In the genomic region with DNA sequence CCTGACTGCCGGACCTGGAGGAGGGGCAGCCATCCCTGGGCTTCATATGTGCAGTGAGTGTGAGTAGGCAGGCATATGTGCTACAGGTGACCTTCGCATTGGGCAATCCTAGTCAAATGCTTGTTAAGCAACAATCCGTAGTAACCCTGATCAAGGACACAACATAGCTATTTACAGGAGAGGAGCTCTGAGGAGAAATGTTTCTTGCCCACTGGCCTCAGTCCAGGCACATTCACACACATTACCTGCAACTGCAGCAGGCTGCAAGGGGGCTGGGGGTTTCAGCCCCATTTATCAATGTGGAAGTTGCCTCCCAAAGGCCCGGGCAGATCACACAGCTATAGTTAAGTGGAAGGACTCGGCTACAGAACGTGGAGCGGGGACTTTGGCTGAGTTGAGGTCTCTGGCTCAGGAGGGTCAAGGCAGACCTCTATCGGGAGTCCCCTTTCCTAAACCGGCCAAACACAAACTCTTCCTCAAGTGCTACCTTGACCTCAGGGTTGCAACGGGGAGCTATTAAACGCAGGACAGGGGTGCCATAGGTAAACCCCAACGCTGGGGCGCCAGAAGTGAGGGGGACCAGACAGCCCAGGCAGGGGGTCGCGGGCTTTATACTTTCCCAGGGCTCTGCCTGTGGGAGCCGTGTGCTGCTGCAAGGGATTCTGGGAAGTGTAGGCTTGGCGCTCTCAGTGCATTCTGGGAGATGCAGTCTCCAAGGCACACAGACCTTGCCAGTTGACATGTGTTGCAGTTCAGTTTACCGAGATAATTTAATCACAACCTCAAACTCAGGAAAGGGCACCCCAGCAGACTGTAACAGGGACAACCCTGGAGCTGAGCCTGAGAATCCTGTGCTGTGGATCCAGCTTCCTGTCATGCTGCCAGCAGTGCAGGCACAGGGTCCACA, we compare ENCODE assay signal across 1 cellular context.
TF ChIP-seq lines count a peak whose summit lies in the region.

No MANE protein-coding gene starts in this region.

TF ChIP-seq in HepG2, 621 proteins besides CTCF, POLR2A, EP300 and RAD21 (continued from another document and continues in another):
- peak; percentile 92 for TF ChIP-seq TBX2 (CRISPR knock-in tag; IDR thresholded peaks at IDR 0.05; ENCODE audit: borderline replicate concordance)
- peak; percentile 84; the same call in 1 of the 2 replicates for TF ChIP-seq NCOR1 (IDR thresholded peaks at IDR 0.05; ENCODE audit: borderline replicate concordance, low read length)
- TF ChIP-seq, protein P1, sequence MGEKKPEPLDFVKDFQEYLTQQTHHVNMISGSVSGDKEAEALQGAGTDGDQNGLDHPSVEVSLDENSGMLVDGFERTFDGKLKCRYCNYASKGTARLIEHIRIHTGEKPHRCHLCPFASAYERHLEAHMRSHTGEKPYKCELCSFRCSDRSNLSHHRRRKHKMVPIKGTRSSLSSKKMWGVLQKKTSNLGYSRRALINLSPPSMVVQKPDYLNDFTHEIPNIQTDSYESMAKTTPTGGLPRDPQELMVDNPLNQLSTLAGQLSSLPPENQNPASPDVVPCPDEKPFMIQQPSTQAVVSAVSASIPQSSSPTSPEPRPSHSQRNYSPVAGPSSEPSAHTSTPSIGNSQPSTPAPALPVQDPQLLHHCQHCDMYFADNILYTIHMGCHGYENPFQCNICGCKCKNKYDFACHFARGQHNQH (CRISPR knock-in tag; IDR thresholded peaks at IDR 0.05) = peak; percentile 97
- TF ChIP-seq ZFY (CRISPR knock-in tag; IDR thresholded peaks at IDR 0.05) = peak; percentile 82
- no peak; the same call in 1 of the 2 replicates for TF ChIP-seq ZNF333 (CRISPR knock-in tag; IDR thresholded peaks at IDR 0.05; ENCODE audit: borderline replicate concordance)
- peak; percentile 80 for TF ChIP-seq ZBTB7A (CRISPR knock-in tag; IDR thresholded peaks at IDR 0.05)
- TF ChIP-seq, protein P2, sequence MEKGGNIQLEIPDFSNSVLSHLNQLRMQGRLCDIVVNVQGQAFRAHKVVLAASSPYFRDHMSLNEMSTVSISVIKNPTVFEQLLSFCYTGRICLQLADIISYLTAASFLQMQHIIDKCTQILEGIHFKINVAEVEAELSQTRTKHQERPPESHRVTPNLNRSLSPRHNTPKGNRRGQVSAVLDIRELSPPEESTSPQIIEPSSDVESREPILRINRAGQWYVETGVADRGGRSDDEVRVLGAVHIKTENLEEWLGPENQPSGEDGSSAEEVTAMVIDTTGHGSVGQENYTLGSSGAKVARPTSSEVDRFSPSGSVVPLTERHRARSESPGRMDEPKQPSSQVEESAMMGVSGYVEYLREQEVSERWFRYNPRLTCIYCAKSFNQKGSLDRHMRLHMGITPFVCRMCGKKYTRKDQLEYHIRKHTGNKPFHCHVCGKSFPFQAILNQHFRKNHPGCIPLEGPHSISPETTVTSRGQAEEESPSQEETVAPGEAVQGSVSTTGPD (CRISPR knock-in tag; IDR thresholded peaks at IDR 0.05) = no peak
- peak; percentile 79 for TF ChIP-seq ARNT2 (CRISPR knock-in tag; IDR thresholded peaks at IDR 0.05; ENCODE audit: low read depth)
- TF ChIP-seq ISX (CRISPR knock-in tag; conservative IDR thresholded peaks at IDR 0.05) = 0 out of 2 replicates have a peak, but pooled peaks have one; percentile 79
- TF ChIP-seq ZNF670 (CRISPR knock-in tag; IDR thresholded peaks at IDR 0.05; ENCODE audit: borderline replicate concordance) = peak; percentile 69; the same call in 1 of the 2 replicates
- peak; percentile 86; the same call in 1 of the 2 replicates for TF ChIP-seq ZBTB20 (CRISPR knock-in tag; IDR thresholded peaks at IDR 0.05; ENCODE audit: borderline replicate concordance, low read depth)
- peak; percentile 96 for TF ChIP-seq ZNF430 (CRISPR knock-in tag; IDR thresholded peaks at IDR 0.05)
- TF ChIP-seq MEIS2 (CRISPR knock-in tag; IDR thresholded peaks at IDR 0.05) = peak; percentile 93
- no peak for TF ChIP-seq PAF1 (CRISPR knock-in tag; IDR thresholded peaks at IDR 0.05)
- peak; percentile 95 for TF ChIP-seq ZNF264 (CRISPR knock-in tag; IDR thresholded peaks at IDR 0.05)
- TF ChIP-seq ZNF746 (CRISPR knock-in tag; IDR thresholded peaks at IDR 0.05) = peak; percentile 74
- no peak; the same call in 1 of the 2 replicates for TF ChIP-seq ZNF703 (CRISPR knock-in tag; IDR thresholded peaks at IDR 0.05; ENCODE audit: borderline replicate concordance)
- TF ChIP-seq NR2F1 (CRISPR knock-in tag; IDR thresholded peaks at IDR 0.05) = peak; percentile 55 to 73; a peak in 3 of 4 replicates
- no peak for TF ChIP-seq SNRNP70 (IDR thresholded peaks at IDR 0.05; ENCODE audit: low read depth, low read length)
- TF ChIP-seq, protein P3, sequence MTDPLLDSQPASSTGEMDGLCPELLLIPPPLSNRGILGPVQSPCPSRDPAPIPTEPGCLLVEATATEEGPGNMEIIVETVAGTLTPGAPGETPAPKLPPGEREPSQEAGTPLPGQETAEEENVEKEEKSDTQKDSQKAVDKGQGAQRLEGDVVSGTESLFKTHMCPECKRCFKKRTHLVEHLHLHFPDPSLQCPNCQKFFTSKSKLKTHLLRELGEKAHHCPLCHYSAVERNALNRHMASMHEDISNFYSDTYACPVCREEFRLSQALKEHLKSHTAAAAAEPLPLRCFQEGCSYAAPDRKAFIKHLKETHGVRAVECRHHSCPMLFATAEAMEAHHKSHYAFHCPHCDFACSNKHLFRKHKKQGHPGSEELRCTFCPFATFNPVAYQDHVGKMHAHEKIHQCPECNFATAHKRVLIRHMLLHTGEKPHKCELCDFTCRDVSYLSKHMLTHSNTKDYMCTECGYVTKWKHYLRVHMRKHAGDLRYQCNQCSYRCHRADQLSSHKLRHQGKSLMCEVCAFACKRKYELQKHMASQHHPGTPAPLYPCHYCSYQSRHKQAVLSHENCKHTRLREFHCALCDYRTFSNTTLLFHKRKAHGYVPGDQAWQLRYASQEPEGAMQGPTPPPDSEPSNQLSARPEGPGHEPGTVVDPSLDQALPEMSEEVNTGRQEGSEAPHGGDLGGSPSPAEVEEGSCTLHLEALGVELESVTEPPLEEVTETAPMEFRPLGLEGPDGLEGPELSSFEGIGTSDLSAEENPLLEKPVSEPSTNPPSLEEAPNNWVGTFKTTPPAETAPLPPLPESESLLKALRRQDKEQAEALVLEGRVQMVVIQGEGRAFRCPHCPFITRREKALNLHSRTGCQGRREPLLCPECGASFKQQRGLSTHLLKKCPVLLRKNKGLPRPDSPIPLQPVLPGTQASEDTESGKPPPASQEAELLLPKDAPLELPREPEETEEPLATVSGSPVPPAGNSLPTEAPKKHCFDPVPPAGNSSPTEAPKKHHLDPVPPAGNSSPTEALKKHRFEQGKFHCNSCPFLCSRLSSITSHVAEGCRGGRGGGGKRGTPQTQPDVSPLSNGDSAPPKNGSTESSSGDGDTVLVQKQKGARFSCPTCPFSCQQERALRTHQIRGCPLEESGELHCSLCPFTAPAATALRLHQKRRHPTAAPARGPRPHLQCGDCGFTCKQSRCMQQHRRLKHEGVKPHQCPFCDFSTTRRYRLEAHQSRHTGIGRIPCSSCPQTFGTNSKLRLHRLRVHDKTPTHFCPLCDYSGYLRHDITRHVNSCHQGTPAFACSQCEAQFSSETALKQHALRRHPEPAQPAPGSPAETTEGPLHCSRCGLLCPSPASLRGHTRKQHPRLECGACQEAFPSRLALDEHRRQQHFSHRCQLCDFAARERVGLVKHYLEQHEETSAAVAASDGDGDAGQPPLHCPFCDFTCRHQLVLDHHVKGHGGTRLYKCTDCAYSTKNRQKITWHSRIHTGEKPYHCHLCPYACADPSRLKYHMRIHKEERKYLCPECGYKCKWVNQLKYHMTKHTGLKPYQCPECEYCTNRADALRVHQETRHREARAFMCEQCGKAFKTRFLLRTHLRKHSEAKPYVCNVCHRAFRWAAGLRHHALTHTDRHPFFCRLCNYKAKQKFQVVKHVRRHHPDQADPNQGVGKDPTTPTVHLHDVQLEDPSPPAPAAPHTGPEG (CRISPR knock-in tag; IDR thresholded peaks at IDR 0.05) = no peak; the same call in 1 of the 2 replicates
- TF ChIP-seq ZFP41 (CRISPR knock-in tag; IDR thresholded peaks at IDR 0.05; ENCODE audit: borderline replicate concordance) = peak; percentile 98
- TF ChIP-seq, protein P4, sequence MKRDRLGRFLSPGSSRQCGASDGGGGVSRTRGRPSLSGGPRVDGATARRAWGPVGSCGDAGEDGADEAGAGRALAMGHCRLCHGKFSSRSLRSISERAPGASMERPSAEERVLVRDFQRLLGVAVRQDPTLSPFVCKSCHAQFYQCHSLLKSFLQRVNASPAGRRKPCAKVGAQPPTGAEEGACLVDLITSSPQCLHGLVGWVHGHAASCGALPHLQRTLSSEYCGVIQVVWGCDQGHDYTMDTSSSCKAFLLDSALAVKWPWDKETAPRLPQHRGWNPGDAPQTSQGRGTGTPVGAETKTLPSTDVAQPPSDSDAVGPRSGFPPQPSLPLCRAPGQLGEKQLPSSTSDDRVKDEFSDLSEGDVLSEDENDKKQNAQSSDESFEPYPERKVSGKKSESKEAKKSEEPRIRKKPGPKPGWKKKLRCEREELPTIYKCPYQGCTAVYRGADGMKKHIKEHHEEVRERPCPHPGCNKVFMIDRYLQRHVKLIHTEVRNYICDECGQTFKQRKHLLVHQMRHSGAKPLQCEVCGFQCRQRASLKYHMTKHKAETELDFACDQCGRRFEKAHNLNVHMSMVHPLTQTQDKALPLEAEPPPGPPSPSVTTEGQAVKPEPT (CRISPR knock-in tag; IDR thresholded peaks at IDR 0.05; ENCODE audit: low read depth) = no peak
- 0 out of 2 replicates have a peak, but pooled peaks have one; percentile 27 for TF ChIP-seq ZNF563 (CRISPR knock-in tag; IDR thresholded peaks at IDR 0.05)
- TF ChIP-seq, protein P5, sequence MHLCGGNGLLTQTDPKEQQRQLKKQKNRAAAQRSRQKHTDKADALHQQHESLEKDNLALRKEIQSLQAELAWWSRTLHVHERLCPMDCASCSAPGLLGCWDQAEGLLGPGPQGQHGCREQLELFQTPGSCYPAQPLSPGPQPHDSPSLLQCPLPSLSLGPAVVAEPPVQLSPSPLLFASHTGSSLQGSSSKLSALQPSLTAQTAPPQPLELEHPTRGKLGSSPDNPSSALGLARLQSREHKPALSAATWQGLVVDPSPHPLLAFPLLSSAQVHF (CRISPR knock-in tag; IDR thresholded peaks at IDR 0.05) = no peak
- peak; percentile 86 for TF ChIP-seq ZNF205 (CRISPR knock-in tag; IDR thresholded peaks at IDR 0.05)
- TF ChIP-seq SOX6 (IDR thresholded peaks at IDR 0.05) = no peak
- peak; percentile 94 for TF ChIP-seq SOX6 (CRISPR knock-in tag; IDR thresholded peaks at IDR 0.05)
- TF ChIP-seq NFE2L2 (IDR thresholded peaks at IDR 0.05; ENCODE audit: low read length) = 0 out of 2 replicates have a peak, but pooled peaks have one; percentile 16
- TF ChIP-seq HNRNPL (IDR thresholded peaks at IDR 0.05; ENCODE audit: low read depth, low read length) = 0 out of 2 replicates have a peak, but pooled peaks have one; percentile 36
- TF ChIP-seq SETDB1 (CRISPR knock-in tag; IDR thresholded peaks at IDR 0.05; ENCODE audit: borderline replicate concordance) = no peak
- TF ChIP-seq ADNP (CRISPR knock-in tag; IDR thresholded peaks at IDR 0.05) = no peak
- TF ChIP-seq KLF11 (CRISPR knock-in tag; IDR thresholded peaks at IDR 0.05) = no peak
- TF ChIP-seq ZNF543 (CRISPR knock-in tag; IDR thresholded peaks at IDR 0.05) = peak; percentile 53; the same call in 1 of the 2 replicates
- peak; percentile 67; the same call in 1 of the 2 replicates for TF ChIP-seq ETV5 (CRISPR knock-in tag; IDR thresholded peaks at IDR 0.05; ENCODE audit: borderline replicate concordance)
- TF ChIP-seq, protein P6, sequence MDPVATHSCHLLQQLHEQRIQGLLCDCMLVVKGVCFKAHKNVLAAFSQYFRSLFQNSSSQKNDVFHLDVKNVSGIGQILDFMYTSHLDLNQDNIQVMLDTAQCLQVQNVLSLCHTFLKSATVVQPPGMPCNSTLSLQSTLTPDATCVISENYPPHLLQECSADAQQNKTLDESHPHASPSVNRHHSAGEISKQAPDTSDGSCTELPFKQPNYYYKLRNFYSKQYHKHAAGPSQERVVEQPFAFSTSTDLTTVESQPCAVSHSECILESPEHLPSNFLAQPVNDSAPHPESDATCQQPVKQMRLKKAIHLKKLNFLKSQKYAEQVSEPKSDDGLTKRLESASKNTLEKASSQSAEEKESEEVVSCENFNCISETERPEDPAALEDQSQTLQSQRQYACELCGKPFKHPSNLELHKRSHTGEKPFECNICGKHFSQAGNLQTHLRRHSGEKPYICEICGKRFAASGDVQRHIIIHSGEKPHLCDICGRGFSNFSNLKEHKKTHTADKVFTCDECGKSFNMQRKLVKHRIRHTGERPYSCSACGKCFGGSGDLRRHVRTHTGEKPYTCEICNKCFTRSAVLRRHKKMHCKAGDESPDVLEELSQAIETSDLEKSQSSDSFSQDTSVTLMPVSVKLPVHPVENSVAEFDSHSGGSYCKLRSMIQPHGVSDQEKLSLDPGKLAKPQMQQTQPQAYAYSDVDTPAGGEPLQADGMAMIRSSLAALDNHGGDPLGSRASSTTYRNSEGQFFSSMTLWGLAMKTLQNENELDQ (CRISPR knock-in tag; IDR thresholded peaks at IDR 0.05; ENCODE audit: borderline replicate concordance) = no peak
- TF ChIP-seq POGZ (CRISPR knock-in tag; IDR thresholded peaks at IDR 0.05) = peak; percentile 82
- peak; percentile 28; the same call in 1 of the 2 replicates for TF ChIP-seq PHF8 (CRISPR knock-in tag; IDR thresholded peaks at IDR 0.05)
- peak; percentile 85 for TF ChIP-seq MIXL1 (CRISPR knock-in tag; IDR thresholded peaks at IDR 0.05)
- TF ChIP-seq ZNF572 (CRISPR knock-in tag; IDR thresholded peaks at IDR 0.05) = peak; percentile 79; the same call in 1 of the 2 replicates
- TF ChIP-seq ZNF891 (CRISPR knock-in tag; IDR thresholded peaks at IDR 0.05) = peak; percentile 8; the same call in 1 of the 2 replicates
- TF ChIP-seq, protein P7, sequence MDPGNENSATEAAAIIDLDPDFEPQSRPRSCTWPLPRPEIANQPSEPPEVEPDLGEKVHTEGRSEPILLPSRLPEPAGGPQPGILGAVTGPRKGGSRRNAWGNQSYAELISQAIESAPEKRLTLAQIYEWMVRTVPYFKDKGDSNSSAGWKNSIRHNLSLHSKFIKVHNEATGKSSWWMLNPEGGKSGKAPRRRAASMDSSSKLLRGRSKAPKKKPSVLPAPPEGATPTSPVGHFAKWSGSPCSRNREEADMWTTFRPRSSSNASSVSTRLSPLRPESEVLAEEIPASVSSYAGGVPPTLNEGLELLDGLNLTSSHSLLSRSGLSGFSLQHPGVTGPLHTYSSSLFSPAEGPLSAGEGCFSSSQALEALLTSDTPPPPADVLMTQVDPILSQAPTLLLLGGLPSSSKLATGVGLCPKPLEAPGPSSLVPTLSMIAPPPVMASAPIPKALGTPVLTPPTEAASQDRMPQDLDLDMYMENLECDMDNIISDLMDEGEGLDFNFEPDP (CRISPR knock-in tag; conservative IDR thresholded peaks at IDR 0.05) = no peak
- TF ChIP-seq, protein P8, sequence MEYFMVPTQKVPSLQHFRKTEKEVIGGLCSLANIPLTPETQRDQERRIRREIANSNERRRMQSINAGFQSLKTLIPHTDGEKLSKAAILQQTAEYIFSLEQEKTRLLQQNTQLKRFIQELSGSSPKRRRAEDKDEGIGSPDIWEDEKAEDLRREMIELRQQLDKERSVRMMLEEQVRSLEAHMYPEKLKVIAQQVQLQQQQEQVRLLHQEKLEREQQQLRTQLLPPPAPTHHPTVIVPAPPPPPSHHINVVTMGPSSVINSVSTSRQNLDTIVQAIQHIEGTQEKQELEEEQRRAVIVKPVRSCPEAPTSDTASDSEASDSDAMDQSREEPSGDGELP (IDR thresholded peaks at IDR 0.05; ENCODE audit: borderline replicate concordance, low read depth) = peak; percentile 97
